ENCODE assay signal across 21 cellular contexts in genomic region chrX:118666521-118666920, GRCh38.
"Had no signal": no experiment of that assay in that cellular context is flagged by ENCODE, and none has a peak within 500 bp of the region (broad histone marks: within the 10 kb centered on the region; RNA-seq: fewer than 3 reads in every experiment).

No MANE protein-coding gene starts in this region.

- H3K27ac Mint-ChIP-seq: activated CD4-positive, alpha-beta memory T cell treated with anti-CD3 and anti-CD28 coated beads for 36 hours; activated naive CD4-positive, alpha-beta T cell treated with anti-CD3 and anti-CD28 coated beads, Interleukin-2, amount 50 U/mL, for 24 hours; nephron; stimulated activated effector memory CD8-positive, alpha-beta T cell treated with anti-CD3 and anti-CD28 coated beads, Interleukin-12 subunit alpha, Interleukin-12 subunit beta, amount 100 ng/mL, for 72 hours; T-helper 17 cell had no signal

- H3K4me3 Mint-ChIP-seq: activated CD4-positive, alpha-beta memory T cell treated with anti-CD3 and anti-CD28 coated beads for 36 hours; activated naive CD4-positive, alpha-beta T cell treated with anti-CD3 and anti-CD28 coated beads, Interleukin-2, amount 50 U/mL, for 24 hours; immature natural killer cell; nephron; stimulated activated effector memory CD8-positive, alpha-beta T cell treated with anti-CD3 and anti-CD28 coated beads, Interleukin-12 subunit alpha, Interleukin-12 subunit beta, amount 100 ng/mL, for 72 hours; T-helper 17 cell had no signal

- DNase-seq: activated CD4-positive, alpha-beta memory T cell treated with anti-CD3 and anti-CD28 coated beads for 36 hours; activated CD8-positive, alpha-beta memory T cell treated with anti-CD3 and anti-CD28 coated beads, Interleukin-2, amount 50 U/mL, for 4 hours; activated effector memory CD4-positive, alpha-beta T cell treated with anti-CD3 and anti-CD28 coated beads, Interleukin-2, amount 50 U/mL, for 16 hours; activated T-cell treated with anti-CD3 and anti-CD28 coated beads, Interleukin-2, amount 50 U/mL, for 48 hours; dorsolateral prefrontal cortex; foreskin melanocyte; head of caudate nucleus; immature natural killer cell; mesendoderm; occipital lobe; stimulated activated CD4-positive, alpha-beta T cell treated with anti-CD3 and anti-CD28 coated beads, Interleukin-1b, Interleukin-23, amount 100 ng/mL, for 48 hours; T-helper 17 cell; WERI-Rb-1 had no signal

- H3K4me1 Mint-ChIP-seq: activated naive CD4-positive, alpha-beta T cell treated with anti-CD3 and anti-CD28 coated beads, Interleukin-2, amount 50 U/mL, for 24 hours; nephron had no signal

- H3K4me1 ChIP-seq: breast epithelium, prostate gland had no signal

- H3K36me3 ChIP-seq: breast epithelium, prostate gland, thoracic aorta, WERI-Rb-1 had no signal

- H3K27ac ChIP-seq: breast epithelium, dorsolateral prefrontal cortex, prostate gland, thoracic aorta, WERI-Rb-1 had no signal

- H3K27me3 Mint-ChIP-seq: activated CD4-positive, alpha-beta memory T cell treated with anti-CD3 and anti-CD28 coated beads for 36 hours; activated naive CD4-positive, alpha-beta T cell treated with anti-CD3 and anti-CD28 coated beads, Interleukin-2, amount 50 U/mL, for 24 hours; T-helper 17 cell had no signal

- H3K4me3 ChIP-seq: breast epithelium, dorsolateral prefrontal cortex, prostate gland, thoracic aorta had no signal

- H3K9me3 Mint-ChIP-seq: activated CD4-positive, alpha-beta memory T cell treated with anti-CD3 and anti-CD28 coated beads for 36 hours; activated naive CD4-positive, alpha-beta T cell treated with anti-CD3 and anti-CD28 coated beads, Interleukin-2, amount 50 U/mL, for 24 hours; immature natural killer cell; stimulated activated effector memory CD8-positive, alpha-beta T cell treated with anti-CD3 and anti-CD28 coated beads, Interleukin-12 subunit alpha, Interleukin-12 subunit beta, amount 100 ng/mL, for 72 hours had no signal

- H3K9me3 ChIP-seq: breast epithelium, prostate gland, thoracic aorta had no signal

- ATAC-seq: esophagus mucosa; sciatic nerve; stimulated activated effector memory CD8-positive, alpha-beta T cell treated with anti-CD3 and anti-CD28 coated beads, Interleukin-12 subunit alpha, Interleukin-12 subunit beta, amount 100 ng/mL, for 72 hours; T-helper 17 cell had no signal
